Comparison of ENCODE assay signal across 1 cellular context in genomic region chr1:246577720-246578106, GRCh38.
TF ChIP-seq lines count a peak whose summit lies in the region.

No MANE protein-coding gene starts in this region.

TF ChIP-seq in WTC11, 78 proteins besides CTCF, POLR2A, EP300 and RAD21 (continued from another document):
- TF ChIP-seq AFF4 (CRISPR knock-in tag; IDR thresholded peaks at IDR 0.05; ENCODE audit: borderline replicate concordance), result no peak
- no peak for TF ChIP-seq NR1H2 (CRISPR knock-in tag; IDR thresholded peaks at IDR 0.05)
- TF ChIP-seq GABPB1 (CRISPR knock-in tag; IDR thresholded peaks at IDR 0.05), result no peak
- no peak for TF ChIP-seq AR (CRISPR knock-in tag; IDR thresholded peaks at IDR 0.05)
- TF ChIP-seq TEAD4 (CRISPR knock-in tag; IDR thresholded peaks at IDR 0.05), result no peak
- no peak for TF ChIP-seq ZNF396 (CRISPR knock-in tag; IDR thresholded peaks at IDR 0.05; ENCODE audit: borderline replicate concordance)
- TF ChIP-seq ZBTB43 (CRISPR knock-in tag; IDR thresholded peaks at IDR 0.05), result no peak
- no peak for TF ChIP-seq HMGXB4 (CRISPR knock-in tag; IDR thresholded peaks at IDR 0.05)
- TF ChIP-seq FOXP4 (CRISPR knock-in tag; IDR thresholded peaks at IDR 0.05), result no peak
- TF ChIP-seq ATF3 (CRISPR knock-in tag; conservative IDR thresholded peaks at IDR 0.05), result no peak
TF ChIP-seq in WTC11: peak in this region for 0.
